ENCODE assay signal across 28 cellular contexts in genomic region chr4:100067255-100067654, GRCh38.
"Had no signal": no experiment of that assay in that cellular context is flagged by ENCODE, and none has a peak within 500 bp of the region (broad histone marks: within the 10 kb centered on the region; RNA-seq: fewer than 3 reads in every experiment).

No MANE protein-coding gene starts in this region.

- H3K9me3 ChIP-seq: stomach, suprapubic skin, testis, thoracic aorta, thyroid gland, tibial artery, tibial nerve, transverse colon, upper lobe of left lung, upper lobe of right lung, uterus, vagina had no signal

- H3K27me3 ChIP-seq: stomach, suprapubic skin, testis, thyroid gland, tibial nerve, transverse colon, upper lobe of left lung, upper lobe of right lung, uterus, vagina had no signal

- H3K4me3 ChIP-seq: stomach, suprapubic skin, testis, thoracic aorta, thyroid gland, tibial artery, tibial nerve, transverse colon, upper lobe of left lung, upper lobe of right lung, uterus, vagina had no signal

- H3K4me1 Mint-ChIP-seq: stimulated activated effector memory CD8-positive, alpha-beta T cell treated with anti-CD3 and anti-CD28 coated beads, Interleukin-12 subunit alpha, Interleukin-12 subunit beta, amount 100 ng/mL, for 72 hours; stimulated activated memory B cell treated with anti-CD40 and anti-IgM and Interleukin-4, amounts not matched to agents 10 μg/mL and 1 μg/mL and 100 μg/mL, for 72 hours; stimulated activated naive CD8-positive, alpha-beta T cell treated with anti-CD3 and anti-CD28 coated beads, Interleukin-15, amount 100 ng/mL, for 72 hours had no signal

- H3K9me3 Mint-ChIP-seq: stimulated activated effector memory CD8-positive, alpha-beta T cell treated with anti-CD3 and anti-CD28 coated beads, Interleukin-12 subunit alpha, Interleukin-12 subunit beta, amount 100 ng/mL, for 72 hours; stimulated activated memory B cell treated with anti-CD40 and anti-IgM and Interleukin-4, amounts not matched to agents 10 μg/mL and 1 μg/mL and 100 μg/mL, for 72 hours; stimulated activated naive B cell treated with anti-CD40 and anti-IgM and Interleukin-4, amounts not matched to agents 10 μg/mL and 1 μg/mL and 100 μg/mL, for 72 hours; stimulated activated naive CD8-positive, alpha-beta T cell treated with anti-CD3 and anti-CD28 coated beads, Interleukin-15, amount 100 ng/mL, for 72 hours; stimulated activated naive CD8-positive, alpha-beta T cell treated with anti-CD3 and anti-CD28 coated beads, Interleukin-15, Interleukin-2, amounts not matched to agents 100 ng/mL and 50 ng/mL, for 24 hours; type B pancreatic cell had no signal

- H3K4me3 Mint-ChIP-seq: stimulated activated effector memory CD8-positive, alpha-beta T cell treated with anti-CD3 and anti-CD28 coated beads, Interleukin-12 subunit alpha, Interleukin-12 subunit beta, amount 100 ng/mL, for 72 hours; stimulated activated memory B cell treated with anti-CD40 and anti-IgM and Interleukin-4, amounts not matched to agents 10 μg/mL and 1 μg/mL and 100 μg/mL, for 72 hours; stimulated activated naive B cell treated with anti-CD40 and anti-IgM and Interleukin-4, amounts not matched to agents 10 μg/mL and 1 μg/mL and 100 μg/mL, for 72 hours; stimulated activated naive CD8-positive, alpha-beta T cell treated with anti-CD3 and anti-CD28 coated beads, Interleukin-15, amount 100 ng/mL, for 72 hours; stimulated activated naive CD8-positive, alpha-beta T cell treated with anti-CD3 and anti-CD28 coated beads, Interleukin-15, Interleukin-2, amounts not matched to agents 100 ng/mL and 50 ng/mL, for 24 hours; type B pancreatic cell had no signal

- H3K27ac ChIP-seq: stomach, suprapubic skin, testis, thoracic aorta, thyroid gland, tibial artery, tibial nerve, transverse colon, upper lobe of left lung, upper lobe of right lung, uterus, vagina had no signal

- H3K36me3 Mint-ChIP-seq: stimulated activated effector memory CD8-positive, alpha-beta T cell treated with anti-CD3 and anti-CD28 coated beads, Interleukin-12 subunit alpha, Interleukin-12 subunit beta, amount 100 ng/mL, for 72 hours; stimulated activated memory B cell treated with anti-CD40 and anti-IgM and Interleukin-4, amounts not matched to agents 10 μg/mL and 1 μg/mL and 100 μg/mL, for 72 hours; stimulated activated naive B cell treated with anti-CD40 and anti-IgM and Interleukin-4, amounts not matched to agents 10 μg/mL and 1 μg/mL and 100 μg/mL, for 72 hours; type B pancreatic cell had no signal

- H3K36me3 ChIP-seq: stomach, suprapubic skin, thoracic aorta, thyroid gland, tibial artery, tibial nerve, transverse colon, upper lobe of left lung, upper lobe of right lung, uterus, vagina had no signal

- H3K27ac Mint-ChIP-seq: stimulated activated effector memory CD8-positive, alpha-beta T cell treated with anti-CD3 and anti-CD28 coated beads, Interleukin-12 subunit alpha, Interleukin-12 subunit beta, amount 100 ng/mL, for 72 hours; stimulated activated memory B cell treated with anti-CD40 and anti-IgM and Interleukin-4, amounts not matched to agents 10 μg/mL and 1 μg/mL and 100 μg/mL, for 72 hours; stimulated activated naive B cell treated with anti-CD40 and anti-IgM and Interleukin-4, amounts not matched to agents 10 μg/mL and 1 μg/mL and 100 μg/mL, for 72 hours; stimulated activated naive CD8-positive, alpha-beta T cell treated with anti-CD3 and anti-CD28 coated beads, Interleukin-15, amount 100 ng/mL, for 72 hours; stimulated activated naive CD8-positive, alpha-beta T cell treated with anti-CD3 and anti-CD28 coated beads, Interleukin-15, Interleukin-2, amounts not matched to agents 100 ng/mL and 50 ng/mL, for 24 hours; type B pancreatic cell had no signal

- H3K4me1 ChIP-seq: stomach, suprapubic skin, testis, thyroid gland, tibial artery, tibial nerve, transverse colon, upper lobe of left lung, upper lobe of right lung, uterus, vagina had no signal

- DNase-seq: stimulated activated CD4-positive, alpha-beta T cell treated with anti-CD3 and anti-CD28 coated beads, Interleukin-2, amount 100 ng/mL, for 48 hours; stimulated activated CD4-positive, alpha-beta T cell treated with anti-CD3 and anti-CD28 coated beads, Interleukin-4, amount 100 ng/mL, for 1 hour; stimulated activated CD4-positive, alpha-beta T cell treated with anti-CD3 and anti-CD28 coated beads, Interleukin-4, amount 100 ng/mL, for 24 hours; stimulated activated CD4-positive, alpha-beta T cell treated with anti-CD3 and anti-CD28 coated beads, Interleukin-4, amount 100 ng/mL, for 4 hours; stimulated activated CD8-positive, alpha-beta memory T cell treated with anti-CD3 and anti-CD28 coated beads, Interleukin-4, amount 100 ng/mL, for 48 hours; stimulated activated naive B cell treated with anti-CD40 and anti-IgM and Interleukin-4, amounts not matched to agents 10 μg/mL and 1 μg/mL and 100 μg/mL, for 72 hours; stimulated activated naive CD4-positive, alpha-beta T cell; stimulated activated naive CD4-positive, alpha-beta T cell treated with Interleukin-2 at 50 U/mL for 16 hours; stimulated activated naive CD8-positive, alpha-beta T cell treated with anti-CD3 and anti-CD28 coated beads, Interleukin-15, amount 100 ng/mL, for 72 hours; stimulated activated naive CD8-positive, alpha-beta T cell treated with anti-CD3 and anti-CD28 coated beads, Interleukin-15, Interleukin-2, amounts not matched to agents 100 U/mL and 50 U/mL, for 24 hours; stomach; substantia nigra; testis; thyroid gland; tibial artery; transverse colon; trophoblast cell; upper lobe of right lung; uterus had no signal

- ATAC-seq: stimulated activated effector memory CD8-positive, alpha-beta T cell treated with anti-CD3 and anti-CD28 coated beads, Interleukin-12 subunit alpha, Interleukin-12 subunit beta, amount 100 ng/mL, for 72 hours; stimulated activated memory B cell treated with anti-CD40 and anti-IgM and Interleukin-4, amounts not matched to agents 10 μg/mL and 1 μg/mL and 100 μg/mL, for 72 hours; stimulated activated naive B cell treated with anti-CD40 and anti-IgM and Interleukin-4, amounts not matched to agents 10 μg/mL and 1 μg/mL and 100 μg/mL, for 72 hours; stimulated activated naive CD8-positive, alpha-beta T cell treated with anti-CD3 and anti-CD28 coated beads, Interleukin-15, amount 100 ng/mL, for 72 hours; stimulated activated naive CD8-positive, alpha-beta T cell treated with anti-CD3 and anti-CD28 coated beads, Interleukin-15, Interleukin-2, amounts not matched to agents 100 U/mL and 50 U/mL, for 24 hours; upper lobe of right lung had no signal
